ENCODE assay signal across 8 cellular contexts in genomic region chr2:70553334-70553583, GRCh38. TPM values are rescaled to one million over a fixed set of nuclear protein-coding genes. Genes with fewer than 3 reads are reported as not detected.
DNase-seq lines count a peak whose midpoint lies in the region; ATAC-seq and TF ChIP-seq lines count a peak whose summit lies in the region.

No MANE protein-coding gene starts in this region.

- no peak overlapping the region for H3K18ac ChIP-seq in H9 (ENCODE audit: insufficient read length, low read depth, low read length)

- H4K5ac ChIP-seq in H9 (ENCODE audit: insufficient read length, low read depth, low read length): no peak overlapping the region

- POLR2A ChIA-PET in CD8-positive, alpha-beta T cell (lab: Charles Lee): interaction anchor here (0.6 to 0.9 kb wide), 2 partner anchors 103 to 1807 kb away, joined by 3 read pairs; no protein-coding TSS in a partner anchor
- POLR2A ChIA-PET in RWPE1 (lab: Yijun Ruan, JAX; ENCODE audit: low non-redundant PET): no interaction called here
- POLR2A ChIA-PET in naive thymus-derived CD8-positive, alpha-beta T cell (lab: Charles Lee): interaction anchor here (0.7 kb wide), 1 partner anchor 117 kb away, joined by 3 read pairs; no protein-coding TSS in a partner anchor

- peaks cover 21% of the 10 kb centered on the region for H3K4me1 ChIP-seq in CD8-positive, alpha-beta T cell (ENCODE audit: insufficient read depth, low read length)
- H3K4me1 ChIP-seq in H9 (ENCODE audit: insufficient read depth, low read length) (no peaks in the 10 kb centered on the region), endodermal cell (ENCODE audit: control insufficient read depth, insufficient read depth, low read length) (peaks cover 10% of the 10 kb centered on the region)

- H4K91ac ChIP-seq in H9 (ENCODE audit: insufficient read length, low read depth, low read length): no peak overlapping the region

- no peak overlapping the region for H4K8ac ChIP-seq in H9 (replicated peaks; ENCODE audit: insufficient read length, low read depth, low read length)

- peaks cover 29% of the 10 kb centered on the region for H3K4me1 Mint-ChIP-seq in CD8-positive, alpha-beta T cell (ENCODE audit: low read depth)
- H3K4me1 Mint-ChIP-seq in H9 (peaks cover 23 to 27% of the 10 kb centered on the region in 2 experiments), endodermal cell (peaks cover 31% of the 10 kb centered on the region)
- H3K4me1 Mint-ChIP-seq in naive thymus-derived CD8-positive, alpha-beta T cell: peaks cover 19 to 31% (median 28%) of the 10 kb centered on the region in 4 donors

- H3K27ac ChIP-seq in CD8-positive, alpha-beta T cell (ENCODE audit: low read depth, low read length): no peak overlapping the region
- H3K27ac ChIP-seq in H9 (ENCODE audit: insufficient read length, low read depth, low read length): no peak overlapping the region
- peak overlapping the region; percentile 96 for H3K27ac ChIP-seq in RWPE1
- no peak overlapping the region for H3K27ac ChIP-seq in endodermal cell (ENCODE audit: low read depth, low read length)

- H4K20me1 ChIP-seq in H9 (ENCODE audit: control insufficient read depth, insufficient read depth, insufficient read length): no peaks in the 10 kb centered on the region

- no peak overlapping the region for H3T11ph ChIP-seq in H9 (ENCODE audit: low read length)

- no peak overlapping the region for H2BK120ac ChIP-seq in H9 (ENCODE audit: low read depth, low read length, poor library complexity, severe bottlenecking)

- no peak overlapping the region for H3K4ac ChIP-seq in H9 (ENCODE audit: low read depth, low read length)

- no peak overlapping the region for H2BK15ac ChIP-seq in H9 (ENCODE audit: low read depth, low read length)

- H2AFZ ChIP-seq in H9 (ENCODE audit: low read length): no peak overlapping the region

- H3K4me2 ChIP-seq in H9 (ENCODE audit: insufficient read depth, insufficient read length, low read length): peak overlapping the region; percentile 83

- H3K56ac ChIP-seq in H9 (ENCODE audit: insufficient read length, low read depth, low read length): no peak overlapping the region

- H3K27ac Mint-ChIP-seq in CD8-positive, alpha-beta T cell: peak overlapping the region; percentile 86
- H3K27ac Mint-ChIP-seq in H9: no peak overlapping the region; a peak in 2 of 7 replicates
- H3K27ac Mint-ChIP-seq in endodermal cell: peak overlapping the region; percentile 85
- peak overlapping the region; percentile 63 to 91 (median 78) for H3K27ac Mint-ChIP-seq in naive thymus-derived CD8-positive, alpha-beta T cell

- no peak for TF ChIP-seq CTCF in CD8-positive, alpha-beta T cell (IDR thresholded peaks at IDR 0.05)
- TF ChIP-seq CTCF in H9 (conservative IDR thresholded peaks at IDR 0.05): no peak
- TF ChIP-seq CTCF in RWPE1 (conservative IDR thresholded peaks at IDR 0.05; ENCODE audit: low read depth): no peak
- TF ChIP-seq CTCF in endodermal cell (conservative IDR thresholded peaks at IDR 0.05): no peak

- H2BK12ac ChIP-seq in H9 (ENCODE audit: insufficient read length, low read depth, low read length): no peak overlapping the region

- CTCF ChIA-PET in CD8-positive, alpha-beta T cell (lab: Charles Lee): interaction anchor here (0.9 to 2.3 kb wide), 7 partner anchors 9 to 93 kb away, joined by 3 to 6 read pairs (median 3); no protein-coding TSS in a partner anchor
- CTCF ChIA-PET in RWPE1 (lab: Yijun Ruan, JAX): interaction anchor here (0.6 to 4.6 kb wide), 8 partner anchors 10 to 1148 kb away, joined by 3 to 31 read pairs (median 4); no protein-coding TSS in a partner anchor

- no peaks in the 10 kb centered on the region for H3K79me1 ChIP-seq in H9 (ENCODE audit: insufficient read depth, low read depth, low read length, poor library complexity, severe bottlenecking)

- no peaks in the 10 kb centered on the region for H3K79me2 ChIP-seq in H9 (ENCODE audit: insufficient read depth, low read length)

- H3K27me3 Mint-ChIP-seq in CD8-positive, alpha-beta T cell (ENCODE audit: low read depth): no peaks in the 10 kb centered on the region
- H3K27me3 Mint-ChIP-seq in H9 (ENCODE audit: low read depth) (peaks cover 40% of the 10 kb centered on the region), endodermal cell (ENCODE audit: insufficient read depth) (peaks cover 49% of the 10 kb centered on the region)
- peaks cover 2 to 18% (median 8%) of the 10 kb centered on the region in 5 donors for H3K27me3 Mint-ChIP-seq in naive thymus-derived CD8-positive, alpha-beta T cell

- H2BK20ac ChIP-seq in H9 (ENCODE audit: low read depth, low read length, poor library complexity, severe bottlenecking): no peak overlapping the region

- no peaks in the 10 kb centered on the region for H3K27me3 ChIP-seq in CD8-positive, alpha-beta T cell (ENCODE audit: insufficient read depth, low read length)
- H3K27me3 ChIP-seq in H9 (ENCODE audit: insufficient read depth, low read length) (peaks cover 8% of the 10 kb centered on the region; the same call in 1 of the 2 replicates), endodermal cell (ENCODE audit: control insufficient read depth, insufficient read depth, low read length, poor library complexity, severe bottlenecking) (peaks cover 62% of the 10 kb centered on the region)

- no peak overlapping the region for H3K23ac ChIP-seq in H9 (ENCODE audit: insufficient read length, low read depth, low read length)

- H3K36me3 ChIP-seq in CD8-positive, alpha-beta T cell (ENCODE audit: insufficient read depth, low read length): no peaks in the 10 kb centered on the region
- no peaks in the 10 kb centered on the region for H3K36me3 ChIP-seq in endodermal cell (ENCODE audit: control insufficient read depth, insufficient read depth, low read length)

- H3K36me3 Mint-ChIP-seq in CD8-positive, alpha-beta T cell: peaks cover 2% of the 10 kb centered on the region
- H3K36me3 Mint-ChIP-seq in H9 (ENCODE audit: insufficient read depth in 1 of 3, low read depth in 3 of 3) (peaks cover 0 to 1% (median 0%) of the 10 kb centered on the region in 3 experiments; a peak in 1 of 7 replicates), endodermal cell (ENCODE audit: low read depth) (no peaks in the 10 kb centered on the region)
- no peaks in the 10 kb centered on the region for H3K36me3 Mint-ChIP-seq in naive thymus-derived CD8-positive, alpha-beta T cell

- peak; percentile 47 for ATAC-seq in CD8-positive, alpha-beta T cell
- peak; percentile 56 for ATAC-seq in naive thymus-derived CD8-positive, alpha-beta T cell
- ATAC-seq in GM19397 (IDR thresholded peaks at IDR 0.05; ENCODE audit: unreplicated experiment): no peak

- H3K4me3 Mint-ChIP-seq in CD8-positive, alpha-beta T cell: peak overlapping the region; percentile 92
- H3K4me3 Mint-ChIP-seq in H9 (peak overlapping the region; percentile 85 to 94), endodermal cell (peak overlapping the region; percentile 82)
- peak overlapping the region; percentile 84 to 98 (median 90) for H3K4me3 Mint-ChIP-seq in naive thymus-derived CD8-positive, alpha-beta T cell

- H3K9ac ChIP-seq in H9 (ENCODE audit: extremely low read depth, insufficient read length, low read length) (peak overlapping the region; percentile 23), endodermal cell (ENCODE audit: extremely low read depth, low read length, poor library complexity, severe bottlenecking) (no peak overlapping the region)

- no peaks in the 10 kb centered on the region for H3K9me3 Mint-ChIP-seq in CD8-positive, alpha-beta T cell
- peaks cover 0 to 4% of the 10 kb centered on the region in 2 experiments; a peak in 1 of 5 replicates for H3K9me3 Mint-ChIP-seq in H9
- H3K9me3 Mint-ChIP-seq in endodermal cell: no peaks in the 10 kb centered on the region
- H3K9me3 Mint-ChIP-seq in naive thymus-derived CD8-positive, alpha-beta T cell: no peaks in the 10 kb centered on the region

- peak in 1 of 7 experiments; percentile 41 for DNase-seq in CD8-positive, alpha-beta T cell
- peak; percentile 66 for DNase-seq in H9
- peak; percentile 29 for DNase-seq in RWPE1 (ENCODE audit: low spot score)
- DNase-seq in endodermal cell: peak; percentile 88
- peak in 2 of 10 donors; percentile 16 to 52 for DNase-seq in naive thymus-derived CD8-positive, alpha-beta T cell
- no peak for DNase-seq in NK-92 (lab: John Stamatoyannopoulos, UW; ENCODE audit: unreplicated experiment)
- DNase-seq in NCI-H128 (lab: John Stamatoyannopoulos, UW; ENCODE audit: unreplicated experiment): no peak

- no peaks in the 10 kb centered on the region for H3K9me3 ChIP-seq in CD8-positive, alpha-beta T cell (ENCODE audit: low read length)
- no peaks in the 10 kb centered on the region for H3K9me3 ChIP-seq in H9 (ENCODE audit: control insufficient read depth, low read depth, low read length)
- H3K9me3 ChIP-seq in endodermal cell (ENCODE audit: control insufficient read depth, low read length): no peaks in the 10 kb centered on the region

- H3K4me3 ChIP-seq in CD8-positive, alpha-beta T cell (ENCODE audit: low read depth, low read length): peak overlapping the region; percentile 72
- peak overlapping the region; percentile 84 for H3K4me3 ChIP-seq in endodermal cell (ENCODE audit: low read length)

- intact Hi-C loops in CD8-positive, alpha-beta T cell (cut with DNase I, micrococcal nuclease): loop anchor here (2.0 to 10.0 kb wide), 3 partner anchors 96 to 412 kb away; partner anchors contain the start of gene FAM136A (in 1 of the 2)

- whole genome bisulfite sequencing in H9 (ENCODE audit: extremely low coverage, insufficient read length, low lambda C conversion rate): no CpG with 5 or more reads among the region's 18 CpGs
- 0% methylated on average over 11 to 18 of the region's 18 CpGs for WGBS in endodermal cell (ENCODE audit: insufficient coverage in 1 of 2, insufficient read length in 1 of 2), 2 experiments

- H2AK5ac ChIP-seq in H9 (ENCODE audit: insufficient read length, low read length): no peak overlapping the region

- H2BK5ac ChIP-seq in H9 (ENCODE audit: insufficient read length, low read length): no peak overlapping the region

- H3K23me2 ChIP-seq in H9 (ENCODE audit: insufficient read length, low read depth, low read length, poor library complexity, severe bottlenecking): peaks cover 18% of the 10 kb centered on the region

- no peak overlapping the region for H3K14ac ChIP-seq in H9 (ENCODE audit: insufficient read depth, low read length)

RNA-seq across cellular contexts. Expression of gene TGFA, which starts 0.4 kb away (rescaled TPM):
- total RNA-seq in CD8-positive, alpha-beta T cell: 1 to 10 TPM in 1 of 2 experiments, under 1 TPM in 1; 0.58 to 1.0 TPM
- total RNA-seq in H9 (2021) (2.5 and 3.3 TPM in 2 replicates), endodermal cell (1 to 10 TPM; 2.0 to 3.2 TPM)
- polyA plus RNA-seq in endodermal cell (2013, experiment 1 of 2): 0.75 TPM
- 0.66 TPM for polyA plus RNA-seq in endodermal cell (2013, experiment 2 of 2)
- 1 to 10 TPM; 1.3 to 1.5 TPM for total RNA-seq in naive thymus-derived CD8-positive, alpha-beta T cell
- under 1 TPM; 0.61 to 0.76 (median 0.66) TPM for polyA plus RNA-seq in naive thymus-derived CD8-positive, alpha-beta T cell

Comparison
In these comparisons a context has a peak if more than half of its experiments do, and no peak if none do; other contexts are left out.
1. DNase-seq: peak in H9 (single experiment), RWPE1 (single experiment) and endodermal cell (single experiment); none in NK-92 (single experiment) and NCI-H128 (single experiment).
2. H3K27ac Mint-ChIP-seq: peak in CD8-positive, alpha-beta T cell (single experiment), endodermal cell (single experiment) and naive thymus-derived CD8-positive, alpha-beta T cell (10 of 10); none in H9 (0 of 3).
3. Peak in every context shown above with its lines, with median percentiles within 50 percentile points of each other: H3K4me3 Mint-ChIP-seq.